ENCODE assay signal across 23 cellular contexts in genomic region chr4:89617256-89617655, GRCh38.
A peak's percentile ranks its signal among the peaks of the same experiment; 100 is the strongest.
DNase-seq lines count a peak whose midpoint lies in the region; ATAC-seq and TF ChIP-seq lines count a peak whose summit lies in the region.
"Had no signal": no experiment of that assay in that cellular context is flagged by ENCODE, and none has a peak within 500 bp of the region (broad histone marks: within the 10 kb centered on the region; RNA-seq: fewer than 3 reads in every experiment).

No MANE protein-coding gene starts in this region.

- H3K27ac Mint-ChIP-seq in activated naive CD8-positive, alpha-beta T cell treated with anti-CD3 and anti-CD28 coated beads, Interleukin-2, amount 50 U/mL, for 24 hours: no peak overlapping the region
- H3K27ac Mint-ChIP-seq: activated T-helper 1 cell treated with anti-CD3 and anti-CD28 coated beads, Interleukin-12 subunit alpha, Interleukin-12 subunit beta, Interleukin-2, Interleukin-4 antibody, amounts not matched to agents 30 ng/mL and 10 ng/mL and 1 ng/mL, durations not matched to agents 14 hours and 24 hours and 36 hours; naive B cell had no signal

- CTCF ChIA-PET in HEK293 (lab: Yijun Ruan, JAX): interaction anchor here (0.5 to 1.1 kb wide), 2 partner anchors 129 to 251 kb away, joined by 3 read pairs; no protein-coding TSS in a partner anchor

- H3K4me1 Mint-ChIP-seq in activated naive CD8-positive, alpha-beta T cell treated with anti-CD3 and anti-CD28 coated beads, Interleukin-2, amount 50 U/mL, for 24 hours: peaks cover 18% of the 10 kb centered on the region
- H3K4me1 Mint-ChIP-seq: naive B cell had no signal

- H3K4me3 ChIP-seq in HEK293 (ENCODE audit: low read depth, low read length) (no peak overlapping the region), kidney epithelial cell (ENCODE audit: low read depth, low read length) (no peak overlapping the region)
- H3K4me3 ChIP-seq: stomach, tibial nerve had no signal

- H3K27ac ChIP-seq in HEK293 (ENCODE audit: extremely low read depth, low read depth, low read length): no peak overlapping the region
- H3K27ac ChIP-seq: stomach, tibial nerve, WERI-Rb-1 had no signal

- H3K4me1 ChIP-seq in HEK293 (ENCODE audit: control insufficient read depth, insufficient read depth, low read length): 0 out of 2 replicates have a peak, but pooled peaks cover 4% of the 10 kb centered on the region
- H3K4me1 ChIP-seq: stomach, tibial nerve had no signal

- H3K4me3 Mint-ChIP-seq in activated naive CD8-positive, alpha-beta T cell treated with anti-CD3 and anti-CD28 coated beads, Interleukin-2, amount 50 U/mL, for 24 hours: no peak overlapping the region
- H3K4me3 Mint-ChIP-seq: activated CD4-positive, alpha-beta T cell treated with anti-CD3 and anti-CD28 coated beads, Interleukin-2, amount 10 ng/mL, durations not matched to agents 7 days and 5 days; activated T-helper 1 cell treated with anti-CD3 and anti-CD28 coated beads, Interleukin-12 subunit alpha, Interleukin-12 subunit beta, Interleukin-2, Interleukin-4 antibody, amounts not matched to agents 30 ng/mL and 10 ng/mL and 1 ng/mL, durations not matched to agents 14 hours and 24 hours and 36 hours; naive B cell had no signal

- no peaks in the 10 kb centered on the region for H3K9me3 ChIP-seq in HEK293 (ENCODE audit: control insufficient read depth, insufficient read depth, low read depth, low read length)
- H3K9me3 ChIP-seq: stomach, tibial nerve had no signal

- TF ChIP-seq CTCF in HEK293 (tag by site-specific recombination; IDR thresholded peaks at IDR 0.05) (no peak), kidney epithelial cell (IDR thresholded peaks at IDR 0.05; ENCODE audit: insufficient read depth, low read length, poor library complexity, severe bottlenecking) (no peak)

- DNase-seq in Caki2 (ENCODE audit: low read depth) (peak; percentile 66), astrocyte of the hippocampus (ENCODE audit: low read depth, low spot score) (peak; percentile 55), kidney epithelial cell (ENCODE audit: low read depth) (peak; percentile 79), T1000 (lab: John Stamatoyannopoulos, UW) (no peak), NCI-H2107 treated with DMSO at 0.1 percent for 48 hours (lab: John Stamatoyannopoulos, UW; ENCODE audit: unreplicated experiment) (no peak)
- no peak for DNase-seq in activated naive CD8-positive, alpha-beta T cell treated with anti-CD3 and anti-CD28 coated beads, Interleukin-2, amount 50 U/mL, for 24 hours
- DNase-seq: activated CD4-positive, alpha-beta T cell treated with anti-CD3 and anti-CD28 coated beads, Interleukin-2, amount 10 ng/mL, durations not matched to agents 7 days and 5 days; activated naive CD4-positive, alpha-beta T cell treated with anti-CD3 and anti-CD28 coated beads, Interleukin-2, amount 50 U/mL, for 16 hours; effector CD4-positive, alpha-beta T cell; naive B cell; NCI-H2029 treated with DMSO at 0.1 percent for 48 hours; NCI-H510A treated with DMSO at 0.1 percent for 48 hours; nucleus accumbens; PC-3; SHP77; stimulated activated CD8-positive, alpha-beta memory T cell treated with anti-CD3 and anti-CD28 coated beads, Interleukin-4, amount 100 ng/mL, for 48 hours; stomach; WERI-Rb-1 had no signal

- no peak for ATAC-seq in GM21528 (IDR thresholded peaks at IDR 0.05; ENCODE audit: low FRiP score, unreplicated experiment)
- no peak for ATAC-seq in activated naive CD8-positive, alpha-beta T cell treated with anti-CD3 and anti-CD28 coated beads, Interleukin-2, amount 50 U/mL, for 24 hours
- ATAC-seq: left lobe of liver, PC-3 had no signal

- H3K36me3 Mint-ChIP-seq in activated naive CD8-positive, alpha-beta T cell treated with anti-CD3 and anti-CD28 coated beads, Interleukin-2, amount 50 U/mL, for 24 hours (ENCODE audit: low read depth): no peaks in the 10 kb centered on the region
- H3K36me3 Mint-ChIP-seq: naive B cell had no signal

- POLR2A ChIA-PET in HEK293 (lab: Yijun Ruan, JAX): no interaction called here

- in situ Hi-C loops in Caki2 (cut with HindIII; ENCODE audit: low pct_unique_long_range_greater_than_20kb, low sequenced_read_pairs): no loop called here

- no peaks in the 10 kb centered on the region for H3K27me3 ChIP-seq in kidney epithelial cell (ENCODE audit: control insufficient read depth, insufficient read depth, low read length)
- H3K27me3 ChIP-seq: stomach, tibial nerve had no signal

- H3K36me3 ChIP-seq in HEK293 (ENCODE audit: control insufficient read depth in 2 of 2, insufficient read depth in 1 of 2, low read length in 2 of 2) (no peaks in the 10 kb centered on the region), kidney epithelial cell (ENCODE audit: control insufficient read depth, insufficient read depth, low read length) (no peaks in the 10 kb centered on the region)
- H3K36me3 ChIP-seq: stomach, tibial nerve, WERI-Rb-1 had no signal

- H3K9me3 Mint-ChIP-seq in activated naive CD8-positive, alpha-beta T cell treated with anti-CD3 and anti-CD28 coated beads, Interleukin-2, amount 50 U/mL, for 24 hours: no peaks in the 10 kb centered on the region
- H3K9me3 Mint-ChIP-seq: naive B cell had no signal

- no peaks in the 10 kb centered on the region for H3K27me3 Mint-ChIP-seq in activated naive CD8-positive, alpha-beta T cell treated with anti-CD3 and anti-CD28 coated beads, Interleukin-2, amount 50 U/mL, for 24 hours
- H3K27me3 Mint-ChIP-seq: naive B cell had no signal

TF ChIP-seq in HEK293, 187 proteins besides CTCF, POLR2A, EP300 and RAD21:
- TF ChIP-seq ZNF398 (tag by site-specific recombination; IDR thresholded peaks at IDR 0.05) (no peak), ZNF664 (tag by site-specific recombination; IDR thresholded peaks at IDR 0.05) (0 out of 2 replicates have a peak, but pooled peaks have one; percentile 22)

Comparison
In these comparisons a context has a peak if more than half of its experiments do, and no peak if none do; other contexts are left out.
1. DNase-seq: peak in Caki2 (single experiment), astrocyte of the hippocampus (single experiment) and kidney epithelial cell (single experiment); none in T1000 (single experiment), NCI-H2107 treated with DMSO at 0.1 percent for 48 hours (single experiment) and activated naive CD8-positive, alpha-beta T cell treated with anti-CD3 and anti-CD28 coated beads, Interleukin-2, amount 50 U/mL, for 24 hours (single experiment).